8 cellular contexts compared by ENCODE assay signal in genomic region chr19:11674067-11674492, GRCh38.
DNase-seq lines count a peak whose midpoint lies in the region; ATAC-seq and TF ChIP-seq lines count a peak whose summit lies in the region.

No MANE protein-coding gene starts in this region.

- H3K36me3 ChIP-seq in HUES48 (ENCODE audit: control insufficient read depth, insufficient read depth, low read length) (no peaks in the 10 kb centered on the region), duodenal mucosa (ENCODE audit: control insufficient read depth in 1 of 2, insufficient read depth in 2 of 2, low read length in 2 of 2) (no peaks in the 10 kb centered on the region), left lung (no peaks in the 10 kb centered on the region)

- DNase-seq in left lung (no peak), GDM1 (lab: John Stamatoyannopoulos, UW) (no peak)

- H3K9me3 ChIP-seq in HUES48 (ENCODE audit: control insufficient read depth, insufficient read depth, low read length) (peaks cover 13% of the 10 kb centered on the region; the same call in 1 of the 2 replicates), duodenal mucosa (ENCODE audit: control insufficient read depth in 1 of 2, low read length in 2 of 2) (no peaks in the 10 kb centered on the region), left lung (peaks cover 0 to 11% of the 10 kb centered on the region in 2 donors)

- ATAC-seq in left lung (peak; percentile 33), GM21360 (IDR thresholded peaks at IDR 0.05; ENCODE audit: unreplicated experiment) (no peak), HG03139 (IDR thresholded peaks at IDR 0.05; ENCODE audit: unreplicated experiment) (no peak), HG03108 (IDR thresholded peaks at IDR 0.05; ENCODE audit: unreplicated experiment) (no peak)

- no peak overlapping the region for H3K27ac ChIP-seq in HUES48 (ENCODE audit: low read depth, low read length)
- no peak overlapping the region for H3K27ac ChIP-seq in duodenal mucosa (ENCODE audit: low read depth, low read length)
- no peak overlapping the region for H3K27ac ChIP-seq in left lung
- no peak overlapping the region for H3K27ac ChIP-seq in skin epidermis

- H3K27me3 ChIP-seq in HUES48 (ENCODE audit: control insufficient read depth, insufficient read depth, low read length) (peaks cover 7% of the 10 kb centered on the region; the same call in 1 of the 2 replicates), duodenal mucosa (ENCODE audit: control insufficient read depth in 1 of 2, insufficient read depth in 2 of 2, low read length in 2 of 2) (no peaks in the 10 kb centered on the region), left lung (peaks cover 0 to 17% of the 10 kb centered on the region in 2 donors)

- H3K4me1 ChIP-seq in HUES48 (ENCODE audit: control insufficient read depth, insufficient read depth, low read length): no peaks in the 10 kb centered on the region
- H3K4me1 ChIP-seq in duodenal mucosa (ENCODE audit: control insufficient read depth in 1 of 2, insufficient read depth in 2 of 2, low read length in 2 of 2): no peaks in the 10 kb centered on the region
- H3K4me1 ChIP-seq in left lung: peaks cover 0 to 12% of the 10 kb centered on the region in 2 donors

- H3K4me3 ChIP-seq in HUES48 (ENCODE audit: low read depth, low read length): peak overlapping the region; percentile 75
- H3K4me3 ChIP-seq in duodenal mucosa (ENCODE audit: low read depth in 1 of 2, low read length in 2 of 2): peak overlapping the region; percentile 65 to 68
- H3K4me3 ChIP-seq in left lung: peak overlapping the region; percentile 38 to 42
- H3K4me3 ChIP-seq in skin epidermis: peak overlapping the region; percentile 4 to 22 (median 14)

- TF ChIP-seq CTCF in left lung (IDR thresholded peaks at IDR 0.05): no peak

- H3K9ac ChIP-seq in HUES48 (ENCODE audit: low read depth, low read length) (no peak overlapping the region), duodenal mucosa (ENCODE audit: low read depth in 1 of 2, low read length in 2 of 2) (no peak overlapping the region)

- intact Hi-C loops in left lung (cut with DNase I): no loop called here

Comparison
In these comparisons a context has a peak if more than half of its experiments do, and no peak if none do; other contexts are left out.
1. H3K4me3 ChIP-seq: peak in every context shown above with its lines; median percentile 75 in HUES48; 66 in duodenal mucosa; 40 in left lung; 14 in skin epidermis.